In the genomic region with DNA sequence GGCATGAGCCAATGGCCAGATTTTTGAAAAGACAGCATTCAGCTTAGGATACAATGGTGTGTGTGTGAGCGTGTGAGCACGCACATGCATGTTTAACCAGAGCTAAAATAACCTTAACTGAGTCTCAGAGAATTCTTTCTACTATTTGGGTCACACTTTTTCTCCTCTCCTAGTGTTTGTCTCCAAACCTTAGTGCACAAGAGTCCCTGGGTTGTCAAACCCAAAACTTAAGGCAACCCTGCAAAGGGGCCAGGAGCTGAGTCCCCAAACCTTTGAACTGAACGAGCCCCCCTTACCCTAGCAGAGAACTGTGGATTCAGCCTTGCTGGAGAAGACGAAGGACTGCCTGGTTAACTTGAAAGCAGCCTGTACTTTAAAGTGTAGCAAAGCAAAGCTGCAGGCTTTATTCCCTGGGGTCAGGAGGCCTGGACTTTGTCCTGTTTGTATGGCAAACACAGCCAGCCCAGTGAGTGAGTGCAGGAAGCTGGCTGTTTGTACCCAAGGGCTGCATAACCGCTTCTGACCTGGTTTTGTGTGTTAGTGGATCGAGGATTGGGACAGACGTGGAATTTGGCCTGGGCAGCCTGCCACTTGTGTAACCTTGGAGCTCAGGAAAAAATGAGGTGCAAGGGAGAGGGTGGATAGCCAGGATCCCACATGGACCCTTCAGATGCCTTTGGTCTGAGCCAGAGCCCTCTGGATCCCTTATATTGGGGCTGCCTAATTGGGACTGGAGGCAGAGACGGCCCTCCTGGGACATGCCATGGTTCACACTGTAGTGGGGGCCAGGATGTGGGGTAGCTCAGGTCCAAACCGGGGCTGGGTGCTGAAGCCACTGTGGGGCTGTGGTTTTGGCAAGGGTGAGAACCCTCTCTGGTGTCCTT, we compare ENCODE assay signal across 20 cellular contexts. TPM values are rescaled to one million over a fixed set of nuclear protein-coding genes. Genes with fewer than 3 reads are reported as not detected.
DNase-seq lines count a peak whose midpoint lies in the region; ATAC-seq, FAIRE-seq and TF ChIP-seq lines count a peak whose summit lies in the region.
"Had no signal": no experiment of that assay in that cellular context is flagged by ENCODE, and none has a peak within 500 bp of the region (broad histone marks: within the 10 kb centered on the region; RNA-seq: fewer than 3 reads in every experiment).

No MANE protein-coding gene starts in this region.

- FAIRE-seq in pancreas (lab: Jason Lieb, UNC): peak; percentile 37
- FAIRE-seq: endothelial cell of umbilical vein had no signal

- peaks cover 10 to 34% (median 27%) of the 10 kb centered on the region in 10 experiments; a peak in 18 of 20 replicates for H3K4me1 ChIP-seq in BLaER1 treated with 17β-estradiol and CSF1 and Interleukin-3, amounts not matched to agents 10 nM and 100 nM
- peaks cover 33 to 51% (median 42%) of the 10 kb centered on the region in 3 donors for H3K4me1 ChIP-seq in pancreas

- peaks cover 40 to 49% of the 10 kb centered on the region in 2 donors for H3K4me1 Mint-ChIP-seq in immature natural killer cell

- 8 to 9% methylated on average over 9 of the region's 9 CpGs for WGBS in pancreas, 2 donors

- no peaks in the 10 kb centered on the region for H3K36me3 ChIP-seq in BLaER1 treated with 17β-estradiol and CSF1 and Interleukin-3, amounts not matched to agents 10 nM and 100 nM
- H3K36me3 ChIP-seq in pancreas: no peaks in the 10 kb centered on the region
- H3K36me3 ChIP-seq: neutrophil, upper lobe of right lung had no signal

- H3K4me3 ChIP-seq in BLaER1 treated with 17β-estradiol and CSF1 and Interleukin-3, amounts not matched to agents 10 nM and 100 nM: no peak overlapping the region
- no peak overlapping the region for H3K4me3 ChIP-seq in pancreas
- H3K4me3 ChIP-seq: upper lobe of right lung had no signal

- peaks cover 0 to 6% (median 0%) of the 10 kb centered on the region in 11 experiments; a peak in 2 of 22 replicates for H3K27me3 ChIP-seq in BLaER1 treated with 17β-estradiol and CSF1 and Interleukin-3, amounts not matched to agents 10 nM and 100 nM
- no peaks in the 10 kb centered on the region for H3K27me3 ChIP-seq in pancreas

- intact Hi-C loops in pancreas (cut with DNase I): no loop called here

- no peaks in the 10 kb centered on the region for H3K9me3 ChIP-seq in BLaER1 treated with 17β-estradiol and CSF1 and Interleukin-3, amounts not matched to agents 10 nM and 100 nM (replicated peaks in 1 of 11)
- no peaks in the 10 kb centered on the region for H3K9me3 ChIP-seq in pancreas
- H3K9me3 ChIP-seq: neutrophil, upper lobe of right lung had no signal

- peak overlapping the region in 8 of 11 experiments; percentile 54 to 93 (median 59); a peak in 16 of 22 replicates for H3K4me2 ChIP-seq in BLaER1 treated with 17β-estradiol and CSF1 and Interleukin-3, amounts not matched to agents 10 nM and 100 nM

- H3K9ac ChIP-seq in BLaER1 treated with 17β-estradiol and CSF1 and Interleukin-3, amounts not matched to agents 10 nM and 100 nM: peak overlapping the region in 3 of 11 experiments; percentile 7 to 33 (median 9); a peak in 2 of 22 replicates

- no peaks in the 10 kb centered on the region for H3K36me3 Mint-ChIP-seq in immature natural killer cell

- ATAC-seq in pancreas (peak; percentile 72 to 87 (median 86)), HG03025 (IDR thresholded peaks at IDR 0.05; ENCODE audit: low FRiP score, unreplicated experiment) (no peak)
- ATAC-seq: SK-N-SH treated with all-trans-retinoic acid at 6 μM for 48 hours, upper lobe of right lung had no signal

- peak overlapping the region in 2 of 11 experiments; percentile 19 to 26; a peak in 3 of 22 replicates for H3K27ac ChIP-seq in BLaER1 treated with 17β-estradiol and CSF1 and Interleukin-3, amounts not matched to agents 10 nM and 100 nM
- H3K27ac ChIP-seq in VCaP: peak overlapping the region; percentile 92
- H3K27ac ChIP-seq in pancreas: peak overlapping the region; percentile 31 to 86 (median 76)
- H3K27ac ChIP-seq: neutrophil, upper lobe of right lung had no signal

- DNase-seq in immature natural killer cell (peak; percentile 79 to 81 (median 80)), pancreas (peak; percentile 74 to 89 (median 86)), foreskin melanocyte (no peak), activated gamma-delta T cell treated with Interleukin-2 at 50 U/mL for 16 hours (no peak)
- no peak for DNase-seq in activated effector memory CD4-positive, alpha-beta T cell treated with anti-CD3 and anti-CD28 coated beads, Interleukin-2, amount 50 U/mL, for 16 hours
- DNase-seq: activated B cell treated with CpG ODN at 0.5 μM for 24 hours; activated T-cell treated with anti-CD3 and anti-CD28 coated beads, Interleukin-2, amount 50 U/mL, for 1 hour; DND-41; HFFc6; kidney glomerular epithelial cell; NCI-H2227 treated with DMSO at 0.1 percent for 48 hours; upper lobe of right lung had no signal

- H3K9me3 Mint-ChIP-seq in immature natural killer cell: peaks cover 0 to 3% (median 0%) of the 10 kb centered on the region in 6 donors
- H3K9me3 Mint-ChIP-seq: activated B cell treated with CpG ODN at 0.5 μM for 24 hours, HFFc6 had no signal

- TF ChIP-seq CTCF in VCaP (conservative IDR thresholded peaks at IDR 0.05) (no peak), pancreas (IDR thresholded peaks at IDR 0.05) (no peak)

- H3K27me3 Mint-ChIP-seq in immature natural killer cell (ENCODE audit: low read depth in 3 of 3): peaks cover 22 to 38% (median 27%) of the 10 kb centered on the region in 3 donors

- H3K4me3 Mint-ChIP-seq in immature natural killer cell: peak overlapping the region; percentile 53 to 81 (median 59)
- H3K4me3 Mint-ChIP-seq: activated B cell treated with CpG ODN at 0.5 μM for 24 hours, HFFc6 had no signal

- H4K20me1 ChIP-seq in BLaER1 treated with 17β-estradiol and CSF1 and Interleukin-3, amounts not matched to agents 10 nM and 100 nM: no peaks in the 10 kb centered on the region; a peak in 1 of 22 replicates

- peak overlapping the region in 2 of 6 donors; percentile 14 to 31 for H3K27ac Mint-ChIP-seq in immature natural killer cell
- H3K27ac Mint-ChIP-seq: activated B cell treated with CpG ODN at 0.5 μM for 24 hours, HFFc6 had no signal

RNA-seq across cellular contexts. Expression of a gene that starts 6.4 kb away (rescaled TPM):
- polyA plus RNA-seq in immature natural killer cell (10 to 100 TPM; 35.1 to 79.2 (median 61.0) TPM), pancreas (10 to 100 TPM; 20.2 to 35.6 TPM)
- 10 to 100 TPM; 13.4 to 33.4 (median 25.1) TPM for total RNA-seq in pancreas

RNA-seq across cellular contexts. Expression of a gene that starts 12.9 kb away (rescaled TPM):
- polyA plus RNA-seq in immature natural killer cell: not detected
- 10 to 100 TPM in 2 of 6 donors, 1 to 10 TPM in 4; 5.3 to 12.5 (median 8.4) TPM for total RNA-seq in pancreas
- polyA plus RNA-seq in pancreas: 10 to 100 TPM; 16.1 to 31.2 TPM
- total RNA-seq: activated B cell treated with CpG ODN at 0.5 μM for 24 hours, HFFc6, OCI-LY7 had no signal

RNA-seq across cellular contexts. Expression of a gene that starts 54.3 kb away (rescaled TPM):
- polyA plus RNA-seq in immature natural killer cell: not detected
- not detected for total RNA-seq in pancreas
- polyA plus RNA-seq in pancreas: not detected
- total RNA-seq: activated B cell treated with CpG ODN at 0.5 μM for 24 hours, endothelial cell of umbilical vein, glomerular endothelial cell, HFFc6, OCI-LY7, upper lobe of right lung had no signal
- polyA plus RNA-seq: endothelial cell of umbilical vein had no signal

Comparison
In these comparisons a context has a peak if more than half of its experiments do, and no peak if none do; other contexts are left out.
1. DNase-seq: peak in immature natural killer cell (3 of 3) and pancreas (6 of 6); none in activated effector memory CD4-positive, alpha-beta T cell treated with anti-CD3 and anti-CD28 coated beads, Interleukin-2, amount 50 U/mL, for 16 hours (single experiment), foreskin melanocyte (single experiment) and activated gamma-delta T cell treated with Interleukin-2 at 50 U/mL for 16 hours (single experiment).
2. RNA of a gene that starts 12.9 kb away (polyA plus RNA-seq): 16.1 to 31.2 TPM in pancreas; not detected in immature natural killer cell; every median in the first group is over 10 times any median in the second.